ENCODE assay signal across 30 cellular contexts in the genomic region with DNA sequence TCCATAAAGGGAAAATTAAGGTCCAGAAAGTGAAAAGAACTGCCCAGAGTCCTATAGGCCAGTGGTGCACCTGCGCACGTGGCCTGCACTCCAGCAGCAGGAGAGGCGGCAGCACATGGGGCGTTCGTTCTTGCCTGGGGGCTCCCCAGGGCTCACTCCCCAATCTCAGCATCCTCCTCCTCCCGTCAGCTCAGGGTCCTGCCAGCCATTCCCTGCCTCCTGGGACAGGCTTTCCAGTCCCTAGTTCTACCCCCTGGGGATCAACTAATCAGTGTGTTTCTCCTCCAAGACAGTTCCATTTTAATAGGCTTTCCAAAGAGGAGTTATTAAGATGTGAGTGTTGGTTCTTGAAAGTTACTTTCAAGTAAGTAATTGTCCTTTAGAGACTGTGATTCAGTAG. TPM values are rescaled to one million over a fixed set of nuclear protein-coding genes. Genes with fewer than 3 reads are reported as not detected.
"Had no signal": no experiment of that assay in that cellular context is flagged by ENCODE, and none has a peak within 500 bp of the region (broad histone marks: within the 10 kb centered on the region; RNA-seq: fewer than 3 reads in every experiment).

No MANE protein-coding gene starts in this region.

- H3K4me3 ChIP-seq: cardiac muscle cell, ovary, prostate gland, smooth muscle cell, stomach, thyroid gland, upper lobe of left lung, vagina had no signal

- H3K27me3 Mint-ChIP-seq: activated T-cell treated with anti-CD3 and anti-CD28 coated beads, Interleukin-2, amount 50 U/mL, for 24 hours; stimulated activated naive B cell treated with anti-CD40 and anti-IgM and Interleukin-4, amounts not matched to agents 10 μg/mL and 1 μg/mL and 100 μg/mL, for 72 hours had no signal

- H3K27ac Mint-ChIP-seq: activated CD4-positive, alpha-beta memory T cell treated with anti-CD3 and anti-CD28 coated beads, Interleukin-2, amount 10 ng/mL, durations not matched to agents 7 days and 5 days; activated CD4-positive, alpha-beta T cell treated with anti-CD3 and anti-CD28 coated beads, Interleukin-2, amount 10 ng/mL, durations not matched to agents 24 days and 14 days; activated T-cell treated with anti-CD3 and anti-CD28 coated beads, Interleukin-2, amount 50 U/mL, for 24 hours; natural killer cell had no signal

- H3K9me3 ChIP-seq: ovary, prostate gland, stomach, thyroid gland, upper lobe of left lung, vagina had no signal

- H3K36me3 ChIP-seq: ovary had no signal

- H3K9me3 Mint-ChIP-seq: activated CD4-positive, alpha-beta memory T cell treated with anti-CD3 and anti-CD28 coated beads, Interleukin-2, amount 10 ng/mL, durations not matched to agents 7 days and 5 days; activated CD4-positive, alpha-beta T cell treated with anti-CD3 and anti-CD28 coated beads, Interleukin-2, amount 10 ng/mL, durations not matched to agents 24 days and 14 days; activated naive CD4-positive, alpha-beta T cell treated with anti-CD3 and anti-CD28 coated beads, Interleukin-2, amount 50 U/mL, for 72 hours; activated T-cell treated with anti-CD3 and anti-CD28 coated beads, Interleukin-2, amount 50 U/mL, for 24 hours; natural killer cell; stimulated activated naive B cell treated with anti-CD40 and anti-IgM and Interleukin-4, amounts not matched to agents 10 μg/mL and 1 μg/mL and 100 μg/mL, for 72 hours had no signal

- H3K27me3 ChIP-seq: cardiac muscle cell, ovary, stomach, thyroid gland, upper lobe of left lung, vagina had no signal

- H3K4me2 ChIP-seq: smooth muscle cell had no signal

- DNase-seq: activated CD4-positive, alpha-beta memory T cell treated with anti-CD3 and anti-CD28 coated beads, Interleukin-2, amount 10 ng/mL, durations not matched to agents 7 days and 5 days; activated CD4-positive, alpha-beta T cell treated with anti-CD3 and anti-CD28 coated beads, Interleukin-2, amount 10 ng/mL, durations not matched to agents 24 days and 14 days; activated CD4-positive, CD25-positive, alpha-beta regulatory T cell treated with anti-CD3 and anti-CD28 coated beads, Interleukin-2, amount 50 U/mL, for 72 hours; activated CD8-positive, alpha-beta memory T cell treated with anti-CD3 and anti-CD28 coated beads, Interleukin-2, amount 50 U/mL, for 48 hours; activated T-cell treated with anti-CD3 and anti-CD28 coated beads, Interleukin-2, amount 50 U/mL, for 24 hours; cortex of kidney; foreskin fibroblast; head of caudate nucleus; hippocampal formation; left colon; mesenchymal stem cell; natural killer cell; ovary; retina; stimulated activated CD4-positive, alpha-beta T cell treated with anti-CD3 and anti-CD28 coated beads, Interleukin-15, amount 100 ng/mL, for 24 hours; stimulated activated CD4-positive, alpha-beta T cell treated with anti-CD3 and anti-CD28 coated beads, Interleukin-2, amount 100 ng/mL, for 24 hours; stimulated activated naive B cell treated with anti-CD40 and anti-IgM and Interleukin-4, amounts not matched to agents 10 μg/mL and 1 μg/mL and 100 μg/mL, for 72 hours; stomach; T-helper 2 cell; upper lobe of left lung had no signal

- H3K4me3 Mint-ChIP-seq: activated CD4-positive, alpha-beta memory T cell treated with anti-CD3 and anti-CD28 coated beads, Interleukin-2, amount 10 ng/mL, durations not matched to agents 7 days and 5 days; activated CD4-positive, alpha-beta T cell treated with anti-CD3 and anti-CD28 coated beads, Interleukin-2, amount 10 ng/mL, durations not matched to agents 24 days and 14 days; activated T-cell treated with anti-CD3 and anti-CD28 coated beads, Interleukin-2, amount 50 U/mL, for 24 hours; natural killer cell; stimulated activated naive B cell treated with anti-CD40 and anti-IgM and Interleukin-4, amounts not matched to agents 10 μg/mL and 1 μg/mL and 100 μg/mL, for 72 hours had no signal

- H3K36me3 Mint-ChIP-seq: activated naive CD4-positive, alpha-beta T cell treated with anti-CD3 and anti-CD28 coated beads, Interleukin-2, amount 50 U/mL, for 72 hours had no signal

- H3K4me1 ChIP-seq: prostate gland had no signal

- H3K27ac ChIP-seq: ovary, prostate gland, upper lobe of left lung, vagina had no signal

- H3K4me1 Mint-ChIP-seq: activated CD4-positive, alpha-beta memory T cell treated with anti-CD3 and anti-CD28 coated beads, Interleukin-2, amount 10 ng/mL, durations not matched to agents 7 days and 5 days; activated CD4-positive, alpha-beta T cell treated with anti-CD3 and anti-CD28 coated beads, Interleukin-2, amount 10 ng/mL, durations not matched to agents 24 days and 14 days; natural killer cell had no signal

RNA-seq across cellular contexts. Expression of a gene that starts 1.2 kb away (rescaled TPM):
- total RNA-seq: activated CD4-positive, alpha-beta memory T cell treated with anti-CD3 and anti-CD28 coated beads, Interleukin-2, amount 10 ng/mL, durations not matched to agents 7 days and 5 days; activated CD4-positive, alpha-beta T cell treated with anti-CD3 and anti-CD28 coated beads, Interleukin-2, amount 10 ng/mL, durations not matched to agents 24 days and 14 days; activated naive CD4-positive, alpha-beta T cell treated with anti-CD3 and anti-CD28 coated beads, Interleukin-2, amount 50 U/mL, for 72 hours; cardiac muscle cell; cerebellum; esophagus mucosa; left colon; lower leg skin; mononuclear cell; natural killer cell; ovary; smooth muscle cell; stomach; vagina had no signal
